In genomic region chr15:68820205-68820588, GRCh38 we compare ENCODE assay signal across 8 cellular contexts. TPM values are rescaled to one million over a fixed set of nuclear protein-coding genes. Genes with fewer than 3 reads are reported as not detected.
DNase-seq lines count a peak whose midpoint lies in the region; ATAC-seq and TF ChIP-seq lines count a peak whose summit lies in the region.

No MANE protein-coding gene starts in this region.

- H3K36me3 Mint-ChIP-seq in nephron (ENCODE audit: low read depth) = peaks cover 4% of the 10 kb centered on the region

- H3K27ac ChIP-seq in epithelial cell of prostate (peak overlapping the region; percentile 85), temporal lobe (ENCODE audit: low read depth, low read length) (peak overlapping the region; percentile 95)

- peak overlapping the region; percentile 93 to 95 (median 94) for H3K4me3 Mint-ChIP-seq in nephron

- TF ChIP-seq CTCF in nephron (IDR thresholded peaks at IDR 0.05; ENCODE audit: unreplicated experiment in 3 of 3) = no peak

- DNase-seq in EH (ENCODE audit: low read depth) = peak; percentile 42
- peak; percentile 56 for DNase-seq in NCI-H1105 (lab: John Stamatoyannopoulos, UW)
- DNase-seq in activated CD8-positive, alpha-beta memory T cell treated with anti-CD3 and anti-CD28 coated beads for 48 hours (ENCODE audit: low read depth in 2 of 3, low spot score in 2 of 3) = peak in 2 of 3 experiments; percentile 31 to 40
- no peak for DNase-seq in epithelial cell of prostate (ENCODE audit: low read depth, low spot score)

- H3K4me1 Mint-ChIP-seq in nephron = peaks cover 38% of the 10 kb centered on the region

- H3K27ac Mint-ChIP-seq in nephron = peak overlapping the region; percentile 96 to 99 (median 98)

- no peaks in the 10 kb centered on the region for H3K27me3 Mint-ChIP-seq in nephron (ENCODE audit: low read depth)

- no peaks in the 10 kb centered on the region for H3K9me3 Mint-ChIP-seq in nephron

- ATAC-seq in GM21360 (IDR thresholded peaks at IDR 0.05; ENCODE audit: unreplicated experiment) (no peak), GM18511 (IDR thresholded peaks at IDR 0.05; ENCODE audit: unreplicated experiment) (no peak)

RNA-seq across cellular contexts. Expression of gene ANP32A, which starts 0.5 kb away (rescaled TPM):
- 85.8 TPM for total RNA-seq in temporal lobe
